Comparison of ENCODE assay signal across 1 cellular context in genomic region chr16:85476389-85476788, GRCh38.
TF ChIP-seq lines count a peak whose summit lies in the region.

No MANE protein-coding gene starts in this region.

TF ChIP-seq in HepG2, 621 proteins besides CTCF, POLR2A, EP300 and RAD21:
- peak; percentile 47; the same call in 1 of the 2 replicates for TF ChIP-seq ZMYM3 (CRISPR knock-in tag; IDR thresholded peaks at IDR 0.05)
- no peak for TF ChIP-seq KLF9 (CRISPR knock-in tag; IDR thresholded peaks at IDR 0.05; ENCODE audit: low read depth)
